In the genomic region with DNA sequence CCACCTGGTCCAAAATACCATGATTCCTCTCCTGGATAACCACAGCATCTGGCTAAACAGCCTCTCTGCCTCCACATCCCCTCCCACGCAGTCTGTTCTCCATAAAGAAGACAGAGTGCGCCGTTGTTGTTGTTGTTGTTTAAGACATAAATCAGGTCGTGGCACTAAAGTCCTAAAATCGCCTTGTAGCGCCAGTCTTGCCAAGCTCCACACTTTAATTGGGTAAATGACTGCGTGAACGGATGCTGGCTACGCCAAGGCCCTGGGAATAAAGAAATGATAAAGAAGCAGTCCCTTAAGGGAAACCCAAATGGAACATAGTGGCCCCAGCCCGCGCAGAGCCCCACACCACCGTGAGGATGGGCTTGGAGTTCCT, we compare ENCODE assay signal across 9 cellular contexts. TPM values are rescaled to one million over a fixed set of nuclear protein-coding genes. Genes with fewer than 3 reads are reported as not detected.
DNase-seq lines count a peak whose midpoint lies in the region; ATAC-seq, FAIRE-seq and TF ChIP-seq lines count a peak whose summit lies in the region.
"Had no signal": no experiment of that assay in that cellular context is flagged by ENCODE, and none has a peak within 500 bp of the region (broad histone marks: within the 10 kb centered on the region; RNA-seq: fewer than 3 reads in every experiment).

No MANE protein-coding gene starts in this region.

- no peak for DNase-seq in DND-41
- peak; percentile 9 for DNase-seq in OCI-LY7 (ENCODE audit: low spot score)
- no peak for DNase-seq in epithelial cell of proximal tubule (ENCODE audit: low read depth)
- peak; percentile 41 for DNase-seq in pons (ENCODE audit: low spot score)
- no peak for DNase-seq in GM19239 (ENCODE audit: insufficient read length, low spot score)
- DNase-seq in GM10248 (ENCODE audit: extremely low spot score), result no peak

- no peak overlapping the region for H3K27ac ChIP-seq in DND-41 (ENCODE audit: low read length)
- no peak overlapping the region for H3K27ac ChIP-seq in OCI-LY7 (ENCODE audit: low read depth, low read length, poor library complexity, severe bottlenecking)

- H3K27me3 ChIP-seq in DND-41 (ENCODE audit: insufficient read depth, low read length, poor library complexity), result peaks cover 31% of the 10 kb centered on the region

- TF ChIP-seq CTCF in DND-41 (IDR thresholded peaks at IDR 0.05; ENCODE audit: borderline replicate concordance, extremely low read depth, low read length, poor library complexity, severe bottlenecking) (peak; percentile 26), OCI-LY7 (conservative IDR thresholded peaks at IDR 0.05; ENCODE audit: low read length) (no peak), epithelial cell of proximal tubule (conservative IDR thresholded peaks at IDR 0.05; ENCODE audit: low read depth, low read length) (no peak), GM10248 (IDR thresholded peaks at IDR 0.05; ENCODE audit: control extremely low read depth, extremely low read depth, low read depth, missing control alignments) (no peak)

- BruUV-seq in OCI-LY7 (replicated peaks; lab: Mats Ljungman, UMichigan), result no TSS peak

- CTCF ChIA-PET in OCI-LY7 (lab: Charles Lee; ENCODE audit: unreplicated experiment) (interaction anchor here (1.3 kb wide), 1 partner anchor 13 kb away, joined by 3 read pairs; no protein-coding TSS in a partner anchor), GM10248 (lab: Yijun Ruan, JAX) (interaction anchor here (1.0 to 5.7 kb wide), 3 partner anchors 13 to 68 kb away, joined by 3 to 62 read pairs (median 5); no protein-coding TSS in a partner anchor)

- H3K9me3 ChIP-seq in DND-41 (ENCODE audit: insufficient read depth, low read length, severe bottlenecking) (no peaks in the 10 kb centered on the region), OCI-LY7 (ENCODE audit: low read length) (no peaks in the 10 kb centered on the region)

- peak overlapping the region; percentile 71 for H2AFZ ChIP-seq in DND-41 (ENCODE audit: low read depth, low read length)
- peak overlapping the region; percentile 95 for H2AFZ ChIP-seq in OCI-LY7 (ENCODE audit: low read length)

- POLR2A ChIA-PET in OCI-LY7 (lab: Charles Lee), result interaction anchor here (0.7 kb wide), 1 partner anchor 162 kb away, joined by 3 read pairs; no protein-coding TSS in a partner anchor
- POLR2A ChIA-PET in GM10248 (lab: Yijun Ruan, JAX), result no interaction called here

- no peak for FAIRE-seq in GM19239 (lab: Jason Lieb, UNC)
- FAIRE-seq: endometrium had no signal

- H3K36me3 ChIP-seq in DND-41 (ENCODE audit: insufficient read depth, low read length) (peaks cover 27% of the 10 kb centered on the region), OCI-LY7 (ENCODE audit: insufficient read depth, low read length) (peaks cover 33% of the 10 kb centered on the region)

- H3K79me2 ChIP-seq in DND-41 (ENCODE audit: insufficient read depth, low read length) (peaks cover 46% of the 10 kb centered on the region), OCI-LY7 (ENCODE audit: insufficient read depth, low read depth, low read length) (peaks cover 45% of the 10 kb centered on the region)

- intact Hi-C loops in OCI-LY7 (cut with micrococcal nuclease; ENCODE audit: unreplicated experiment), result no loop called here

- peak overlapping the region; percentile 66 for H3K9ac ChIP-seq in DND-41 (ENCODE audit: low read depth, low read length)

- peaks cover 31% of the 10 kb centered on the region for H3K4me1 ChIP-seq in DND-41 (ENCODE audit: insufficient read depth, low read length)
- H3K4me1 ChIP-seq in OCI-LY7 (ENCODE audit: insufficient read depth, low read length, poor library complexity, severe bottlenecking), result peaks cover 12% of the 10 kb centered on the region

- H3K9me2 ChIP-seq in OCI-LY7 (ENCODE audit: insufficient read depth, low read length), result no peaks in the 10 kb centered on the region

- H3K4me3 ChIP-seq in DND-41 (ENCODE audit: low read depth in 1 of 2, low read length in 2 of 2) (peak overlapping the region; percentile 40 to 66), OCI-LY7 (ENCODE audit: low read depth, low read length, poor library complexity, severe bottlenecking) (peak overlapping the region; percentile 100), epithelial cell of proximal tubule (ENCODE audit: low read depth, low read length) (peak overlapping the region; percentile 65)

- peaks cover 30% of the 10 kb centered on the region for H4K20me1 ChIP-seq in DND-41 (ENCODE audit: insufficient read depth, low read length)
- H4K20me1 ChIP-seq in OCI-LY7 (ENCODE audit: insufficient read depth, low read length), result peaks cover 15% of the 10 kb centered on the region

- peak overlapping the region; percentile 85 for H3K4me2 ChIP-seq in DND-41 (ENCODE audit: insufficient read depth, low read length)
- H3K4me2 ChIP-seq in OCI-LY7 (ENCODE audit: low read length), result peak overlapping the region; percentile 97

- ATAC-seq in DND-41 (ENCODE audit: insufficient read depth, low read depth), result no peak
- ATAC-seq in HG02870 (IDR thresholded peaks at IDR 0.05; ENCODE audit: unreplicated experiment), result no peak
- no peak for ATAC-seq in GM19452 (IDR thresholded peaks at IDR 0.05; ENCODE audit: unreplicated experiment)

RNA-seq across cellular contexts. Expression of gene SFXN1, which starts 0.4 kb away (rescaled TPM):
- total RNA-seq in OCI-LY7 (2014; rRNA removed; shearing (Covaris generic)), result 120 and 147 TPM in 2 replicates
- total RNA-seq in OCI-LY7 (2022) (141 and 154 TPM in 2 replicates), epithelial cell of proximal tubule (49.9 and 90.6 TPM in 2 replicates)

RNA-seq across cellular contexts. Expression of gene DRD1, which starts 34.0 kb away (rescaled TPM):
- total RNA-seq in OCI-LY7 (2014; rRNA removed; shearing (Covaris generic)), result not detected in 2 replicates
- total RNA-seq in OCI-LY7 (2022), result not detected in 2 replicates
- not detected in 2 replicates for total RNA-seq in epithelial cell of proximal tubule

Comparison
In these comparisons a context has a peak if more than half of its experiments do, and no peak if none do; other contexts are left out.
1. DNase-seq: peak in OCI-LY7 (single experiment) and pons (single experiment); none in DND-41 (single experiment), epithelial cell of proximal tubule (single experiment), GM19239 (single experiment) and GM10248 (single experiment).
2. Peak in every context shown above with its lines, with median percentiles within 50 percentile points of each other: H3K4me3 ChIP-seq.